In genomic region chr2:134348239-134348638, GRCh38 we compare ENCODE assay signal across 16 cellular contexts.
DNase-seq lines count a peak whose midpoint lies in the region; ATAC-seq and TF ChIP-seq lines count a peak whose summit lies in the region.
"Had no signal": no experiment of that assay in that cellular context is flagged by ENCODE, and none has a peak within 500 bp of the region (broad histone marks: within the 10 kb centered on the region; RNA-seq: fewer than 3 reads in every experiment).

No MANE protein-coding gene starts in this region.

- no peaks in the 10 kb centered on the region for H3K9me3 ChIP-seq in thoracic aorta

- no peaks in the 10 kb centered on the region for H3K27me3 Mint-ChIP-seq in activated naive CD8-positive, alpha-beta T cell treated with anti-CD3 and anti-CD28 coated beads for 36 hours
- H3K27me3 Mint-ChIP-seq in activated naive CD8-positive, alpha-beta T cell treated with anti-CD3 and anti-CD28 coated beads, Interleukin-2, amount 50 U/mL, for 24 hours, result no peaks in the 10 kb centered on the region
- no peaks in the 10 kb centered on the region for H3K27me3 Mint-ChIP-seq in activated T-helper 17 cell treated with anti-CD3 and anti-CD28 coated beads, Interleukin-2, amount 50 U/mL, for 72 hours
- H3K27me3 Mint-ChIP-seq: central memory CD8-positive, alpha-beta T cell had no signal

- no peaks in the 10 kb centered on the region for H3K27me3 ChIP-seq in thoracic aorta (replicated peaks; ENCODE audit: insufficient read depth)

- H3K36me3 ChIP-seq in thoracic aorta, result no peaks in the 10 kb centered on the region

- no peak for DNase-seq in activated naive CD8-positive, alpha-beta T cell treated with anti-CD3 and anti-CD28 coated beads for 36 hours
- DNase-seq in activated naive CD8-positive, alpha-beta T cell treated with anti-CD3 and anti-CD28 coated beads, Interleukin-2, amount 50 U/mL, for 24 hours, result no peak
- peak; percentile 6 for DNase-seq in fibroblast of mammary gland (ENCODE audit: low read depth)
- no peak for DNase-seq in thoracic aorta (ENCODE audit: low spot score)
- no peak for DNase-seq in GM20000 (ENCODE audit: low spot score)
- no peak for DNase-seq in kidney glomerular epithelial cell (lab: John Stamatoyannopoulos, UW)
- DNase-seq: activated CD4-positive, CD25-positive, alpha-beta regulatory T cell treated with anti-CD3 and anti-CD28 coated beads, Interleukin-2, amount 50 U/mL, for 72 hours; GF-D8; mammary epithelial cell; NCI-H1436 treated with DMSO at 0.1 percent for 48 hours; retina; SHP77 had no signal

- ATAC-seq in activated naive CD8-positive, alpha-beta T cell treated with anti-CD3 and anti-CD28 coated beads, Interleukin-2, amount 50 U/mL, for 24 hours, result no peak
- ATAC-seq in activated T-helper 17 cell treated with anti-CD3 and anti-CD28 coated beads, Interleukin-2, amount 50 U/mL, for 72 hours (replicated peaks), result peak; percentile 70
- ATAC-seq in thoracic aorta (ENCODE audit: insufficient number of reproducible peaks, low FRiP score, low read depth) (no peak), GM18867 (IDR thresholded peaks at IDR 0.05; ENCODE audit: unreplicated experiment) (no peak)
- ATAC-seq: HCT116 had no signal

- H3K27ac Mint-ChIP-seq in activated naive CD8-positive, alpha-beta T cell treated with anti-CD3 and anti-CD28 coated beads for 36 hours, result peak overlapping the region; percentile 46
- no peak overlapping the region for H3K27ac Mint-ChIP-seq in activated naive CD8-positive, alpha-beta T cell treated with anti-CD3 and anti-CD28 coated beads, Interleukin-2, amount 50 U/mL, for 24 hours
- peak overlapping the region; percentile 68 for H3K27ac Mint-ChIP-seq in activated T-helper 17 cell treated with anti-CD3 and anti-CD28 coated beads, Interleukin-2, amount 50 U/mL, for 72 hours

- H3K9me3 Mint-ChIP-seq in activated naive CD8-positive, alpha-beta T cell treated with anti-CD3 and anti-CD28 coated beads for 36 hours, result no peaks in the 10 kb centered on the region
- H3K9me3 Mint-ChIP-seq in activated naive CD8-positive, alpha-beta T cell treated with anti-CD3 and anti-CD28 coated beads, Interleukin-2, amount 50 U/mL, for 24 hours, result no peaks in the 10 kb centered on the region
- no peaks in the 10 kb centered on the region for H3K9me3 Mint-ChIP-seq in activated T-helper 17 cell treated with anti-CD3 and anti-CD28 coated beads, Interleukin-2, amount 50 U/mL, for 72 hours
- H3K9me3 Mint-ChIP-seq: central memory CD8-positive, alpha-beta T cell had no signal

- H3K4me3 ChIP-seq in fibroblast of mammary gland (ENCODE audit: control insufficient read depth, low read depth, low read length) (no peak overlapping the region), thoracic aorta (peak overlapping the region; percentile 36)

- peaks cover 32% of the 10 kb centered on the region for H3K36me3 Mint-ChIP-seq in activated naive CD8-positive, alpha-beta T cell treated with anti-CD3 and anti-CD28 coated beads for 36 hours
- peaks cover 46% of the 10 kb centered on the region for H3K36me3 Mint-ChIP-seq in activated naive CD8-positive, alpha-beta T cell treated with anti-CD3 and anti-CD28 coated beads, Interleukin-2, amount 50 U/mL, for 24 hours (ENCODE audit: low read depth)
- peaks cover 86% of the 10 kb centered on the region for H3K36me3 Mint-ChIP-seq in activated T-helper 17 cell treated with anti-CD3 and anti-CD28 coated beads, Interleukin-2, amount 50 U/mL, for 72 hours (ENCODE audit: low read depth)

- H3K4me1 ChIP-seq in thoracic aorta (ENCODE audit: control insufficient read depth in 1 of 2, low read depth in 2 of 2), result peaks cover 10 to 19% of the 10 kb centered on the region in 2 donors

- H3K4me1 Mint-ChIP-seq in activated naive CD8-positive, alpha-beta T cell treated with anti-CD3 and anti-CD28 coated beads for 36 hours, result peaks cover 4% of the 10 kb centered on the region
- H3K4me1 Mint-ChIP-seq in activated naive CD8-positive, alpha-beta T cell treated with anti-CD3 and anti-CD28 coated beads, Interleukin-2, amount 50 U/mL, for 24 hours, result peaks cover 6% of the 10 kb centered on the region
- H3K4me1 Mint-ChIP-seq in activated T-helper 17 cell treated with anti-CD3 and anti-CD28 coated beads, Interleukin-2, amount 50 U/mL, for 72 hours, result peaks cover 16% of the 10 kb centered on the region
- H3K4me1 Mint-ChIP-seq: central memory CD8-positive, alpha-beta T cell had no signal

- H3K27ac ChIP-seq in thoracic aorta, result peak overlapping the region; percentile 51 to 54

- no peak overlapping the region for H3K4me3 Mint-ChIP-seq in activated naive CD8-positive, alpha-beta T cell treated with anti-CD3 and anti-CD28 coated beads for 36 hours
- H3K4me3 Mint-ChIP-seq in activated naive CD8-positive, alpha-beta T cell treated with anti-CD3 and anti-CD28 coated beads, Interleukin-2, amount 50 U/mL, for 24 hours, result no peak overlapping the region
- H3K4me3 Mint-ChIP-seq in activated T-helper 17 cell treated with anti-CD3 and anti-CD28 coated beads, Interleukin-2, amount 50 U/mL, for 72 hours, result peak overlapping the region; percentile 25
- H3K4me3 Mint-ChIP-seq: central memory CD8-positive, alpha-beta T cell had no signal

- TF ChIP-seq CTCF in fibroblast of mammary gland (conservative IDR thresholded peaks at IDR 0.05; ENCODE audit: control insufficient read depth, insufficient read depth, low read depth, low read length), result no peak
- no peak for TF ChIP-seq CTCF in thoracic aorta (IDR thresholded peaks at IDR 0.05)
- no peak for TF ChIP-seq CTCF in GM20000 (IDR thresholded peaks at IDR 0.05; ENCODE audit: extremely low read depth, missing control alignments)
